Comparison of ENCODE assay signal across 14 cellular contexts in the genomic region with DNA sequence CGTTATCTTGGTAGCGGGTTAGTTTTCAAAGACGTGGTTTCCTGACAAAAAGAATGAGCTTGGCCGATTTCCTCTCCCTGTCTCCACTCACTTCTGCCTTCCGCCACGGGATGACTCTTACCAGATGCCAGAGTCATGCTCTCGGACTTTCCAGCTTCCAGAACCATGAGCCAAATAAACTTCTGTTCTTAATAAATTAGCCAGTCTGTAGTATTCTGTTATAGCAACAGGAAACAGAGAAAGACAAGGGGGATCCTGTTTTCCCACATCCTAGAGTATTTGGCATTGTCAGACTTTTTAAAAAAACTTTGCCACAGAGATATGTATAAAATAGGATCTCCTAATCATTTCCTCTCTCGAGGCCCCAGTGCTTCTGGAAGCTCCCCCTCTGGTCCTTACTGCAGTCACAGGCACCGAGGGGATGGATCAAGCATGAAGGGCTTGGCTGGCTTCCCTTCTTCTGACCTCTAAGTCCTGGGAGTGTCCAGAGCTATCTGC.
DNase-seq lines count a peak whose midpoint lies in the region; ATAC-seq and TF ChIP-seq lines count a peak whose summit lies in the region.
"Had no signal": no experiment of that assay in that cellular context is flagged by ENCODE, and none has a peak within 500 bp of the region (broad histone marks: within the 10 kb centered on the region; RNA-seq: fewer than 3 reads in every experiment).

No MANE protein-coding gene starts in this region.

- peak in 1 of 4 donors; percentile 31 for TF ChIP-seq EP300 in sigmoid colon (IDR thresholded peaks at IDR 0.05)

- in situ Hi-C loops in mammary epithelial cell (cut with MboI; ENCODE audit: low sequenced_read_pairs in 2 of 2), result no loop called here

- no peaks in the 10 kb centered on the region for H3K27me3 ChIP-seq in mammary epithelial cell (ENCODE audit: insufficient read depth, low read length)
- no peaks in the 10 kb centered on the region for H3K27me3 ChIP-seq in right cardiac atrium (ENCODE audit: control insufficient read depth, insufficient read depth)
- no peaks in the 10 kb centered on the region for H3K27me3 ChIP-seq in sigmoid colon
- H3K27me3 ChIP-seq: body of pancreas had no signal

- H3K36me3 ChIP-seq in mammary epithelial cell (ENCODE audit: insufficient read depth, low read length), result no peaks in the 10 kb centered on the region
- peaks cover 0 to 8% (median 0%) of the 10 kb centered on the region in 4 donors for H3K36me3 ChIP-seq in sigmoid colon

- TF ChIP-seq CTCF in mammary epithelial cell (conservative IDR thresholded peaks at IDR 0.05 in 1 of 2, IDR thresholded peaks at IDR 0.05 in 1 of 2; ENCODE audit: extremely low read depth in 1 of 2, insufficient read depth in 1 of 2, low read depth in 1 of 2, low read length in 2 of 2), result no peak
- no peak for TF ChIP-seq CTCF in sigmoid colon (IDR thresholded peaks at IDR 0.05)

- CTCF ChIA-PET in mammary epithelial cell (lab: Charles Lee; ENCODE audit: low non-redundant PET), result no interaction called here

- peak overlapping the region; percentile 17 for H3K9ac ChIP-seq in mammary epithelial cell (ENCODE audit: insufficient read depth, low read length)

- DNase-seq in Daoy (ENCODE audit: low read depth), result peak; percentile 51
- DNase-seq in mammary epithelial cell, result peak; percentile 64
- peak; percentile 55 to 72 (median 71) for DNase-seq in right cardiac atrium
- DNase-seq in sigmoid colon, result peak; percentile 84
- DNase-seq in NCI-H146 treated with DMSO at 0.1 percent for 48 hours (lab: John Stamatoyannopoulos, UW; ENCODE audit: unreplicated experiment), result no peak
- DNase-seq in GDM1 (lab: John Stamatoyannopoulos, UW), result no peak
- DNase-seq in NCI-H2196 treated with DMSO at 0.1 percent for 48 hours (lab: John Stamatoyannopoulos, UW; ENCODE audit: unreplicated experiment), result no peak
- DNase-seq: activated CD8-positive, alpha-beta memory T cell treated with anti-CD3 and anti-CD28 coated beads for 24 hours; COR-L47; NCI-H1436; stimulated activated naive CD8-positive, alpha-beta T cell treated with anti-CD3 and anti-CD28 coated beads, Interleukin-15, amount 100 ng/mL, for 72 hours had no signal

- H3K4me3 ChIP-seq in mammary epithelial cell (replicated peaks in 1 of 3; ENCODE audit: insufficient read depth in 1 of 3, low read depth in 2 of 3, low read length in 3 of 3) (no peak overlapping the region), right cardiac atrium (ENCODE audit: low read length) (no peak overlapping the region), sigmoid colon (no peak overlapping the region)
- H3K4me3 ChIP-seq: body of pancreas, GM23338 had no signal

- intact Hi-C loops in mammary epithelial cell (cut with micrococcal nuclease) (no loop called here), right cardiac atrium (cut with DNase I) (loop anchor here in 1 of 4 donors (10.0 kb wide), 1 partner anchor 63 kb away; no protein-coding TSS in a partner anchor), sigmoid colon (cut with DNase I) (no loop called here)

- 20% methylated on average over 9 of the region's 9 CpGs for WGBS in mammary epithelial cell (ENCODE audit: low coverage, missing lambda C conversion rate)
- WGBS in right cardiac atrium, result 6% methylated on average over 9 of the region's 9 CpGs
- WGBS in sigmoid colon, 2 donors, result 59 to 81% methylated on average over 9 of the region's 9 CpGs

- H2AFZ ChIP-seq in mammary epithelial cell (ENCODE audit: low read depth, low read length), result peak overlapping the region; percentile 56
- H2AFZ ChIP-seq: GM23338 had no signal

- peak; percentile 76 to 79 for ATAC-seq in right cardiac atrium
- no peak for ATAC-seq in GM18505 (IDR thresholded peaks at IDR 0.05; ENCODE audit: unreplicated experiment)
- ATAC-seq: body of pancreas; GM23338; stimulated activated naive CD8-positive, alpha-beta T cell treated with anti-CD3 and anti-CD28 coated beads, Interleukin-15, amount 100 ng/mL, for 72 hours had no signal

- no peaks in the 10 kb centered on the region for H4K20me1 ChIP-seq in mammary epithelial cell (ENCODE audit: insufficient read depth, low read length)

- H3K4me1 ChIP-seq in mammary epithelial cell (ENCODE audit: insufficient read depth, low read length) (peaks cover 56% of the 10 kb centered on the region), right cardiac atrium (ENCODE audit: control insufficient read depth, insufficient read depth, low read length) (peaks cover 18% of the 10 kb centered on the region), sigmoid colon (peaks cover 0 to 38% (median 30%) of the 10 kb centered on the region in 4 donors)

- BruUV-seq in mammary epithelial cell (replicated peaks; lab: Mats Ljungman, UMichigan), result no TSS peak

- H3K79me2 ChIP-seq in mammary epithelial cell (ENCODE audit: insufficient read depth, low read length), result peaks cover 3% of the 10 kb centered on the region

- H3K27ac ChIP-seq in mammary epithelial cell (ENCODE audit: insufficient read depth, low read depth, low read length) (peak overlapping the region; percentile 15), right cardiac atrium (ENCODE audit: low read length) (peak overlapping the region; percentile 66), sigmoid colon (peak overlapping the region; percentile 50 to 76 (median 70))

- dilution Hi-C loops in mammary epithelial cell (cut with HindIII; ENCODE audit: low sequenced_read_pairs), result no loop called here

- no peak overlapping the region for H3K4me2 ChIP-seq in mammary epithelial cell (ENCODE audit: insufficient read depth, low read depth, low read length)
- H3K4me2 ChIP-seq: GM23338 had no signal

- H3K9me3 ChIP-seq in mammary epithelial cell (replicated peaks; ENCODE audit: insufficient read depth, low read length) (no peaks in the 10 kb centered on the region), right cardiac atrium (ENCODE audit: control insufficient read depth, low read length) (no peaks in the 10 kb centered on the region), sigmoid colon (no peaks in the 10 kb centered on the region)
- H3K9me3 ChIP-seq: body of pancreas had no signal

- TF ChIP-seq POLR2A in sigmoid colon (IDR thresholded peaks at IDR 0.05) (no peak), GM18505 (IDR thresholded peaks at IDR 0.05; ENCODE audit: borderline replicate concordance, extremely low read depth, insufficient read depth, insufficient read length) (no peak)

Comparison
In these comparisons a context has a peak if more than half of its experiments do, and no peak if none do; other contexts are left out.
1. DNase-seq: peak in Daoy (single experiment), mammary epithelial cell (single experiment), right cardiac atrium (3 of 3) and sigmoid colon (single experiment); none in NCI-H146 treated with DMSO at 0.1 percent for 48 hours (single experiment), GDM1 (single experiment) and NCI-H2196 treated with DMSO at 0.1 percent for 48 hours (single experiment).
2. H3K27ac ChIP-seq: peak in every context shown above with its lines; median percentile 70 in sigmoid colon; 66 in right cardiac atrium; 15 in mammary epithelial cell.